ENCODE assay signal across 20 cellular contexts in the genomic region with DNA sequence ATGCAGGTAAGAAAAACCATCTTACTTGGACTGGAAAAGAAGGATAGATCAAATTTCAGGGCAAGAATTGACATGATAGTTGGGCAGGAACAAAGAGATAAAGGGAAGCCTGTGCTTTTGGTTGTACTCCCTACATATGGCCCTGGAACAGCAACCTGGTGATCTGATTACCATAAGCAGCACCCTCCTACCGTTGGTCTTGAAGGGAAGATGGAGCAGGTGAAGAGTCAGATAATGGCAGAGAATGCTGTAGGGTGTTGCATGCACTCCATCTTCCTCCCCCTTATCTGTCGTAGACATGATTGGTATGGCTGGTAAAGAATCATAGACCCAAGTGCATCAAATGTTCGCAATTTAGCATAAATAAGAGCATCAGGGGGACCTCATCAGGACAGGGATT. TPM values are rescaled to one million over a fixed set of nuclear protein-coding genes. Genes with fewer than 3 reads are reported as not detected.
DNase-seq lines count a peak whose midpoint lies in the region; ATAC-seq, FAIRE-seq and TF ChIP-seq lines count a peak whose summit lies in the region.
"Had no signal": no experiment of that assay in that cellular context is flagged by ENCODE, and none has a peak within 500 bp of the region (broad histone marks: within the 10 kb centered on the region; RNA-seq: fewer than 3 reads in every experiment).

No MANE protein-coding gene starts in this region.

- ATAC-seq in HG03196 (IDR thresholded peaks at IDR 0.05; ENCODE audit: unreplicated experiment) = no peak
- ATAC-seq: GM12878 had no signal

- no peaks in the 10 kb centered on the region for H3K9me3 ChIP-seq in parathyroid adenoma (ENCODE audit: control insufficient read depth, low read length)
- H3K9me3 ChIP-seq: BLaER1 had no signal

- H3K27me3 ChIP-seq in bronchial epithelial cell (ENCODE audit: control insufficient read depth, insufficient read depth, low read length) = no peaks in the 10 kb centered on the region
- H3K27me3 ChIP-seq in parathyroid adenoma (ENCODE audit: control insufficient read depth, insufficient read depth, low read length) = no peaks in the 10 kb centered on the region
- H3K27me3 ChIP-seq: BLaER1 had no signal

- no peak overlapping the region for H3K9ac ChIP-seq in parathyroid adenoma
- H3K9ac ChIP-seq: BLaER1 had no signal

- no peaks in the 10 kb centered on the region for H3K79me2 ChIP-seq in parathyroid adenoma

- H3K4me1 ChIP-seq in parathyroid adenoma = no peaks in the 10 kb centered on the region

- peak; percentile 89 for FAIRE-seq in bronchial epithelial cell (lab: Jason Lieb, UNC)
- FAIRE-seq: GM12878, GM18507 had no signal

- H3K36me3 ChIP-seq in bronchial epithelial cell (ENCODE audit: control insufficient read depth, insufficient read depth, low read length) (no peaks in the 10 kb centered on the region), parathyroid adenoma (ENCODE audit: control insufficient read depth, insufficient read depth, low read length) (no peaks in the 10 kb centered on the region)
- H3K36me3 ChIP-seq: BLaER1 had no signal

- H3K27ac ChIP-seq in parathyroid adenoma = no peak overlapping the region
- H3K27ac ChIP-seq: 22Rv1, BLaER1, HL-60 had no signal

- H2AFZ ChIP-seq in parathyroid adenoma = peak overlapping the region; percentile 56

- TF ChIP-seq CTCF in bronchial epithelial cell (IDR thresholded peaks at IDR 0.05; ENCODE audit: insufficient read depth, low read length, severe bottlenecking) (no peak), parathyroid adenoma (IDR thresholded peaks at IDR 0.05) (no peak)

- H3K4me3 ChIP-seq in bronchial epithelial cell (ENCODE audit: low read depth, low read length) (no peak overlapping the region), parathyroid adenoma (ENCODE audit: low read depth, low read length) (no peak overlapping the region)
- H3K4me3 ChIP-seq: BLaER1, GM12878 had no signal

- H3K4me2 ChIP-seq in parathyroid adenoma (ENCODE audit: low read length) = no peak overlapping the region
- H3K4me2 ChIP-seq: BLaER1 had no signal

- peak; percentile 4 for DNase-seq in DMS 273 treated with DMSO at 0.1 percent for 48 hours (lab: John Stamatoyannopoulos, UW)
- DNase-seq in DMS 273 (lab: John Stamatoyannopoulos, UW; ENCODE audit: unreplicated experiment) = no peak
- peak; percentile 54 for DNase-seq in NCI-H2171 (lab: John Stamatoyannopoulos, UW)
- DNase-seq in bronchial epithelial cell (ENCODE audit: low read depth) = peak; percentile 43
- DNase-seq in stimulated activated CD4-positive, alpha-beta T cell treated with anti-CD3 and anti-CD28 coated beads, Interleukin-4, amount 100 ng/mL, for 1 hour = no peak
- DNase-seq in SIG-M5 treated with dmso at 0.1 percent for 504 hours (lab: John Stamatoyannopoulos, UW; ENCODE audit: unreplicated experiment) = no peak
- DNase-seq: DMS79, HCEC 1CT, HFFc6, KBM-7 had no signal

RNA-seq across cellular contexts. Expression of a gene that starts 4.7 kb away (rescaled TPM):
- not detected in 2 replicates for total RNA-seq in bronchial epithelial cell
- total RNA-seq: A673, G401, H4, HFFc6 had no signal

RNA-seq across cellular contexts. Expression of a gene that starts 53.7 kb away (rescaled TPM):
- 3.1 and 4.7 TPM in 2 replicates for total RNA-seq in bronchial epithelial cell
- total RNA-seq: G401 had no signal

Comparison
In these comparisons a context has a peak if more than half of its experiments do, and no peak if none do; other contexts are left out.
1. DNase-seq: peak in DMS 273 treated with DMSO at 0.1 percent for 48 hours (single experiment), NCI-H2171 (single experiment) and bronchial epithelial cell (single experiment); none in DMS 273 (single experiment), stimulated activated CD4-positive, alpha-beta T cell treated with anti-CD3 and anti-CD28 coated beads, Interleukin-4, amount 100 ng/mL, for 1 hour (single experiment) and SIG-M5 treated with dmso at 0.1 percent for 504 hours (single experiment).